Comparison of ENCODE assay signal across 32 cellular contexts in the genomic region with DNA sequence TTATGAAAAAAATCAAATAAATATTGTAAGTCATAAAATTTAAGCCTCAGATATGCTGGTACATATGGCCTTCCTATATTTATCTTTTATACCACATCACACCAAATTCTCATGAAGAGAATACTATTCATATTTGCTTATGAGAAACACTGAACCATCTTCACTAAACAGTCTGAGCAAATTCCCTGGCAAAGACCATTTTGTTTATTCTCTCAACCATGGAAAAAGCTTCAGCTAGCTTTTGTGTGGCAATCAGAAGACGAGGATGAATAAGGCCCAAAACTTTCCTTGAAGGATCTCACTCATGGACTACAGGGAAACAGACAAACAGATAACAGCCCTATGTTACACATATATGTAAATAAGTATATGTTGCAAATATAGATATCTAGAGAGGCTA.
"Had no signal": no experiment of that assay in that cellular context is flagged by ENCODE, and none has a peak within 500 bp of the region (broad histone marks: within the 10 kb centered on the region; RNA-seq: fewer than 3 reads in every experiment).

No MANE protein-coding gene starts in this region.

- H3K4me1 ChIP-seq: adrenal gland, ascending aorta, body of pancreas, breast epithelium had no signal

- H3K9me3 ChIP-seq: adrenal gland, ascending aorta, body of pancreas, breast epithelium had no signal

- H3K27me3 ChIP-seq: adrenal gland, ascending aorta, body of pancreas, brain microvascular endothelial cell, breast epithelium, cardiac muscle cell had no signal

- H3K36me3 ChIP-seq: adrenal gland, ascending aorta, brain microvascular endothelial cell, breast epithelium, cardiac muscle cell had no signal

- ATAC-seq: activated naive CD4-positive, alpha-beta T cell treated with anti-CD3 and anti-CD28 coated beads, Interleukin-2, amount 50 U/mL, for 72 hours; activated naive CD8-positive, alpha-beta T cell treated with anti-CD3 and anti-CD28 coated beads, Interleukin-2, amount 50 U/mL, for 24 hours; activated T-cell treated with anti-CD3 and anti-CD28 coated beads, Interleukin-2, amount 50 U/mL, for 4 hours; activated T-cell treated with anti-CD3 and anti-CD28 coated beads, Interleukin-2, amount 50 U/mL, for 72 hours; activated T-helper 17 cell treated with anti-CD3 and anti-CD28 coated beads, Interleukin-2, amount 50 U/mL, for 72 hours; body of pancreas had no signal

- DNase-seq: activated effector memory CD4-positive, alpha-beta T cell treated with anti-CD3 and anti-CD28 coated beads, Interleukin-2, amount 50 U/mL, for 16 hours; activated effector memory CD4-positive, alpha-beta T cell treated with Interleukin-2 at 50 U/mL for 16 hours; activated gamma-delta T cell; activated gamma-delta T cell treated with Interleukin-2 at 50 U/mL for 16 hours; activated naive CD4-positive, alpha-beta T cell; activated naive CD4-positive, alpha-beta T cell treated with anti-CD3 and anti-CD28 coated beads for 36 hours; activated naive CD4-positive, alpha-beta T cell treated with anti-CD3 and anti-CD28 coated beads, Interleukin-2, amount 10 ng/mL, durations not matched to agents 7 days and 5 days; activated naive CD4-positive, alpha-beta T cell treated with anti-CD3 and anti-CD28 coated beads, Interleukin-2, amount 50 U/mL, for 16 hours; activated naive CD4-positive, alpha-beta T cell treated with Interleukin-2 at 50 U/mL for 16 hours; activated naive CD8-positive, alpha-beta T cell treated with anti-CD3 and anti-CD28 coated beads for 36 hours; activated naive CD8-positive, alpha-beta T cell treated with anti-CD3 and anti-CD28 coated beads, Interleukin-2, amount 10 ng/mL, durations not matched to agents 7 days and 5 days; activated naive CD8-positive, alpha-beta T cell treated with anti-CD3 and anti-CD28 coated beads, Interleukin-2, amount 50 U/mL, for 24 hours; activated T-cell treated with anti-CD3 and anti-CD28 coated beads, Interleukin-2, amount 50 U/mL, for 1 hour; activated T-cell treated with anti-CD3 and anti-CD28 coated beads, Interleukin-2, amount 50 U/mL, for 24 hours; activated T-cell treated with anti-CD3 and anti-CD28 coated beads, Interleukin-2, amount 50 U/mL, for 4 hours; activated T-cell treated with anti-CD3 and anti-CD28 coated beads, Interleukin-2, amount 50 U/mL, for 48 hours; activated T-cell treated with anti-CD3 and anti-CD28 coated beads, Interleukin-2, amount 50 U/mL, for 72 hours; adrenal gland; amniotic stem cell; amygdala; anterior cingulate cortex; aorta; body of pancreas; brain microvascular endothelial cell; caudate nucleus; central memory CD4-positive, alpha-beta T cell; cerebellar nuclear complex had no signal

- H3K4me3 ChIP-seq: adrenal gland, ascending aorta, body of pancreas, breast epithelium, cardiac muscle cell had no signal

- H3K27ac ChIP-seq: adrenal gland, ascending aorta, body of pancreas, brain microvascular endothelial cell, breast epithelium, cardiac muscle cell had no signal
